22 cellular contexts compared by ENCODE assay signal in the genomic region with DNA sequence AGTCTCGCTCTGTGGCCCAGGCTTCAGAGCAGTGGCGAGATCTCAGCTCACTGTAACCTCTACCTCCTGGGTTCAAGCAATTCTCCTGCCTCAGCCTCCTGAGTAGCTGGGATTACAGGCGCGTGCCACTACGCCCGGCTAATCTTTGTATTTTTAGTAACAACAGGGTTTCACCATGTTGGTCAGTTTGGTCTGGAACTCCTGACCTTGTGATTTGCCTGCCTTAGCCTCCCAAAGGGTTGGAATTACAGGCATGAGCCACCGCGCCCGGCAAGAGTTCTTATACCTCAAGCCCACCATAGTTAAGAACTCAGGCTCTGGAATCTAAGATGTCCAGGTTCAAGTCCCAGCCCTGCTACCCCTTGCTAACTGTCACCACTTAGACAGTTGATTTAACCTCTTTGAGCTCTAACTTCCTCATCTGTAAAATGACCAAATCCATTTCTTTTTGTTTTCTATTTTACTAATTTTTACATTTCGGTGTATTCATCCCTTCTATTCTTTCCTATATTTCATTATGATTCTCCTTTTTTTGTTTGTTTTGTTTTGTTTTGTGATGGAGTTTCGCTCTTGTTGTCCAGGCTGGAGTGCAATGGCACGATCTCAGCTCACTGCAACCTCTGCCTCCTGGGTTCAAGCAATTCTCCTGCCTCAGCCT.
"Had no signal": no experiment of that assay in that cellular context is flagged by ENCODE, and none has a peak within 500 bp of the region (broad histone marks: within the 10 kb centered on the region; RNA-seq: fewer than 3 reads in every experiment).

No MANE protein-coding gene starts in this region.

- ATAC-seq: activated CD4-positive, alpha-beta T cell treated with anti-CD3 and anti-CD28 coated beads for 36 hours; activated CD8-positive, alpha-beta memory T cell treated with anti-CD3 and anti-CD28 coated beads, Interleukin-2, amount 10 ng/mL, durations not matched to agents 7 days and 5 days; activated naive CD4-positive, alpha-beta T cell treated with anti-CD3 and anti-CD28 coated beads, Interleukin-2, amount 50 U/mL, for 72 hours; left ventricle myocardium superior had no signal

- H3K4me3 Mint-ChIP-seq: activated CD4-positive, alpha-beta memory T cell treated with anti-CD3 and anti-CD28 coated beads for 36 hours; activated CD4-positive, alpha-beta T cell treated with anti-CD3 and anti-CD28 coated beads for 36 hours; activated CD8-positive, alpha-beta memory T cell treated with anti-CD3 and anti-CD28 coated beads, Interleukin-2, amount 10 ng/mL, durations not matched to agents 7 days and 5 days; activated T-cell treated with anti-CD3 and anti-CD28 coated beads, Interleukin-2, amount 50 U/mL, for 24 hours; brain; memory B cell; nephron progenitor cell had no signal

- H3K36me3 Mint-ChIP-seq: activated CD4-positive, alpha-beta memory T cell treated with anti-CD3 and anti-CD28 coated beads for 36 hours; brain; memory B cell had no signal

- H3K27ac Mint-ChIP-seq: activated CD4-positive, alpha-beta memory T cell treated with anti-CD3 and anti-CD28 coated beads for 36 hours; activated CD4-positive, alpha-beta T cell treated with anti-CD3 and anti-CD28 coated beads for 36 hours; activated CD8-positive, alpha-beta memory T cell treated with anti-CD3 and anti-CD28 coated beads, Interleukin-2, amount 10 ng/mL, durations not matched to agents 7 days and 5 days; activated T-cell treated with anti-CD3 and anti-CD28 coated beads, Interleukin-2, amount 50 U/mL, for 24 hours; brain; memory B cell; nephron progenitor cell had no signal

- H3K27me3 Mint-ChIP-seq: activated CD4-positive, alpha-beta memory T cell treated with anti-CD3 and anti-CD28 coated beads for 36 hours; activated CD4-positive, alpha-beta T cell treated with anti-CD3 and anti-CD28 coated beads for 36 hours; activated T-cell treated with anti-CD3 and anti-CD28 coated beads, Interleukin-2, amount 50 U/mL, for 24 hours; brain; memory B cell had no signal

- DNase-seq: activated CD4-positive, alpha-beta memory T cell treated with anti-CD3 and anti-CD28 coated beads for 36 hours; activated CD4-positive, alpha-beta T cell treated with anti-CD3 and anti-CD28 coated beads for 36 hours; activated CD8-positive, alpha-beta memory T cell treated with anti-CD3 and anti-CD28 coated beads, Interleukin-2, amount 10 ng/mL, durations not matched to agents 7 days and 5 days; activated effector memory CD4-positive, alpha-beta T cell treated with Interleukin-2 at 50 U/mL for 16 hours; activated T-cell treated with anti-CD3 and anti-CD28 coated beads, Interleukin-2, amount 50 U/mL, for 24 hours; amygdala; central memory CD4-positive, alpha-beta T cell; colonic mucosa; effector CD4-positive, alpha-beta T cell; hypothalamus; left ventricle myocardium superior; nephron progenitor cell; occipital lobe; stimulated activated CD4-positive, alpha-beta T cell treated with anti-CD3 and anti-CD28 coated beads, Interleukin-15, amount 100 ng/mL, for 24 hours; stimulated activated CD4-positive, alpha-beta T cell treated with anti-CD3 and anti-CD28 coated beads, Interleukin-4, amount 100 ng/mL, for 24 hours; stimulated activated CD8-positive, alpha-beta memory T cell treated with anti-CD3 and anti-CD28 coated beads, Interleukin-4, amount 100 ng/mL, for 48 hours; stimulated activated naive CD4-positive, alpha-beta T cell treated with Interleukin-2 at 50 U/mL for 16 hours; testis; WERI-Rb-1 had no signal

- H3K9me3 Mint-ChIP-seq: activated CD4-positive, alpha-beta memory T cell treated with anti-CD3 and anti-CD28 coated beads for 36 hours; activated T-cell treated with anti-CD3 and anti-CD28 coated beads, Interleukin-2, amount 50 U/mL, for 24 hours; brain; memory B cell; nephron progenitor cell had no signal

- H3K4me1 Mint-ChIP-seq: brain, nephron progenitor cell had no signal
